Comparison of ENCODE assay signal across 15 cellular contexts in the genomic region with DNA sequence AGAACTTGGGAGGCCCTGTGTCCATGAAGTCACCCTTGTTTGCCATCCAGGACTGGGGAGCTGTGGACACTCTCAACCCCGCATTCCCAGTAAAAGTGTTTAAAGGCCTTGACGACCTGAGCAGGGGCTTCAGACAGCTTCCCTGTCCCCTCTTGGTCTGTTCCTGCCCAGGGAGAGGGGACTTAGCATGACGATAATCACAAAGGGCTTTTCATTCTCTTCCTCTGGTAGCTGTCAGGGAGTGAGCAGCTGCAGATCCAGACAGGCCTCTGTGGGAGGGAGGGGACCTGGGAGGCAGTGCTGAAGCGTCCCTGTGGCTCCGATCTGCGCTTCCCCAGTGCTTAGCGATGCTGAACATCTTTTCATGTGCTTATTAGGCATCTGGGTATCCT.
DNase-seq lines count a peak whose midpoint lies in the region; ATAC-seq and TF ChIP-seq lines count a peak whose summit lies in the region.
"Had no signal": no experiment of that assay in that cellular context is flagged by ENCODE, and none has a peak within 500 bp of the region (broad histone marks: within the 10 kb centered on the region; RNA-seq: fewer than 3 reads in every experiment).

No MANE protein-coding gene starts in this region.

- 60% methylated on average over 7 of the region's 7 CpGs for WGBS in suprapubic skin

- no peaks in the 10 kb centered on the region for H3K9me3 ChIP-seq in suprapubic skin
- H3K9me3 ChIP-seq: thoracic aorta had no signal

- no peak for TF ChIP-seq CTCF in suprapubic skin (IDR thresholded peaks at IDR 0.05)

- peaks cover 12% of the 10 kb centered on the region for H3K4me1 ChIP-seq in suprapubic skin

- no peak for TF ChIP-seq EP300 in suprapubic skin (IDR thresholded peaks at IDR 0.05)

- DNase-seq in NCI-H1417 (lab: John Stamatoyannopoulos, UW): peak in 2 of 3 experiments; percentile 3 to 13
- no peak for DNase-seq in NCI-H1417 treated with DMSO at 0.1 percent for 48 hours (lab: John Stamatoyannopoulos, UW)
- DNase-seq in astrocyte of the hippocampus (ENCODE audit: low read depth, low spot score): peak; percentile 31
- peak; percentile 71 for DNase-seq in iPS-NIHi7 (ENCODE audit: extremely low spot score)
- no peak for DNase-seq in suprapubic skin (ENCODE audit: low spot score in 2 of 2)
- DNase-seq: activated CD4-positive, alpha-beta T cell treated with anti-CD3 and anti-CD28 coated beads for 1 hour; activated gamma-delta T cell treated with Interleukin-2 at 50 U/mL for 16 hours; effector CD8-positive, alpha-beta T cell; NCI-H1436 treated with DMSO at 0.1 percent for 48 hours; occipital lobe had no signal

- H3K27me3 ChIP-seq in suprapubic skin: no peaks in the 10 kb centered on the region

- H3K4me3 ChIP-seq in suprapubic skin: no peak overlapping the region
- H3K4me3 ChIP-seq: thoracic aorta had no signal

- no peaks in the 10 kb centered on the region for H3K36me3 ChIP-seq in suprapubic skin
- H3K36me3 ChIP-seq: thoracic aorta had no signal

- H3K27ac ChIP-seq in suprapubic skin: peak overlapping the region; percentile 64
- H3K27ac ChIP-seq: 22Rv1, thoracic aorta had no signal

- no peak for ATAC-seq in HG03565 (IDR thresholded peaks at IDR 0.05; ENCODE audit: unreplicated experiment)
- ATAC-seq in GM18867 (IDR thresholded peaks at IDR 0.05; ENCODE audit: unreplicated experiment): no peak
- no peak for ATAC-seq in GM19328 (IDR thresholded peaks at IDR 0.05; ENCODE audit: unreplicated experiment)

- TF ChIP-seq POLR2A in suprapubic skin (IDR thresholded peaks at IDR 0.05): no peak

Comparison
In these comparisons a context has a peak if more than half of its experiments do, and no peak if none do; other contexts are left out.
1. DNase-seq: peak in NCI-H1417 (2 of 3), astrocyte of the hippocampus (single experiment) and iPS-NIHi7 (single experiment); none in NCI-H1417 treated with DMSO at 0.1 percent for 48 hours (single experiment) and suprapubic skin (0 of 2).